Comparison of ENCODE assay signal across 25 cellular contexts in genomic region chr6:149464411-149464810, GRCh38. TPM values are rescaled to one million over a fixed set of nuclear protein-coding genes. Genes with fewer than 3 reads are reported as not detected.
DNase-seq lines count a peak whose midpoint lies in the region; ATAC-seq, FAIRE-seq and TF ChIP-seq lines count a peak whose summit lies in the region.
"Had no signal": no experiment of that assay in that cellular context is flagged by ENCODE, and none has a peak within 500 bp of the region (broad histone marks: within the 10 kb centered on the region; RNA-seq: fewer than 3 reads in every experiment).

No MANE protein-coding gene starts in this region.

- H3K27me3 Mint-ChIP-seq in stimulated activated naive B cell treated with anti-CD40 and anti-IgM and Interleukin-4, amounts not matched to agents 10 μg/mL and 1 μg/mL and 100 μg/mL, for 72 hours = no peaks in the 10 kb centered on the region
- no peaks in the 10 kb centered on the region for H3K27me3 Mint-ChIP-seq in activated naive CD8-positive, alpha-beta T cell treated with anti-CD3 and anti-CD28 coated beads, Interleukin-2, amount 50 U/mL, for 24 hours
- H3K27me3 Mint-ChIP-seq: activated CD4-positive, alpha-beta T cell treated with anti-CD3 and anti-CD28 coated beads, Interleukin-2, amount 10 ng/mL, durations not matched to agents 7 days and 5 days; effector memory CD8-positive, alpha-beta T cell had no signal

- H3K9me3 ChIP-seq in OCI-LY1 (ENCODE audit: low read length) (no peaks in the 10 kb centered on the region), K562 (replicated peaks; ENCODE audit: control insufficient read depth, insufficient read depth, low read depth, low read length) (no peaks in the 10 kb centered on the region), PC-3 (ENCODE audit: low read length) (no peaks in the 10 kb centered on the region)
- H3K9me3 ChIP-seq: mucosa of descending colon, SJCRH30, thyroid gland had no signal

- H3K4me2 ChIP-seq in OCI-LY1 (ENCODE audit: low read length) (no peak overlapping the region), K562 (ENCODE audit: insufficient read depth, low read length) (no peak overlapping the region), PC-3 (ENCODE audit: low read length) (no peak overlapping the region)

- POLR2A ChIA-PET in K562 (lab: Yijun Ruan, JAX) (interaction anchor here (0.9 kb wide), 1 partner anchor 101 kb away, joined by 3 read pairs; the partner anchor contains the start of gene GINM1), PC-3 (lab: Charles Lee; ENCODE audit: unreplicated experiment) (no interaction called here)

- peak; percentile 11 for DNase-seq in stimulated activated CD4-positive, alpha-beta T cell treated with anti-CD3 and anti-CD28 coated beads, Interleukin-4, amount 100 ng/mL, for 24 hours
- no peak for DNase-seq in stimulated activated CD4-positive, alpha-beta T cell treated with anti-CD3 and anti-CD28 coated beads, Interleukin-1b, Interleukin-23, amount 100 ng/mL, for 48 hours
- DNase-seq in K562 (ENCODE audit: extremely low read depth in 1 of 4, low spot score in 3 of 4) (no peak), HUDEP-2 (lab: John Stamatoyannopoulos, UW; ENCODE audit: unreplicated experiment in 76 of 76) (no peak), PC-3 (no peak)
- DNase-seq in stimulated activated naive B cell treated with anti-CD40 and anti-IgM and Interleukin-4, amounts not matched to agents 10 μg/mL and 1 μg/mL and 100 μg/mL, for 72 hours = no peak
- no peak for DNase-seq in activated naive CD8-positive, alpha-beta T cell treated with anti-CD3 and anti-CD28 coated beads, Interleukin-2, amount 50 U/mL, for 24 hours
- DNase-seq: activated CD4-positive, alpha-beta T cell treated with anti-CD3 and anti-CD28 coated beads, Interleukin-2, amount 10 ng/mL, durations not matched to agents 7 days and 5 days; effector memory CD8-positive, alpha-beta T cell; hypothalamus; mucosa of descending colon; NCI-H1048; NCI-H1930; NCI-H345; stimulated activated naive CD4-positive, alpha-beta T cell; T-helper 1 cell had no signal

- CTCF ChIA-PET in K562 (lab: Yijun Ruan, JAX; ENCODE audit: low intra/inter-chr PET ratio) = no interaction called here
- CTCF ChIA-PET in PC-3 (lab: Charles Lee) = no interaction called here

- H2AFZ ChIP-seq in OCI-LY1 (ENCODE audit: low read length) (no peak overlapping the region), K562 (ENCODE audit: low read depth, low read length) (no peak overlapping the region), PC-3 (ENCODE audit: low read length) (no peak overlapping the region)

- no peaks in the 10 kb centered on the region for H3K79me2 ChIP-seq in OCI-LY1 (ENCODE audit: insufficient read depth, low read length)
- H3K79me2 ChIP-seq in K562 (ENCODE audit: control insufficient read depth, insufficient read depth, low read length) = no peaks in the 10 kb centered on the region
- H3K79me2 ChIP-seq in PC-3 (ENCODE audit: low read length) = no peaks in the 10 kb centered on the region

- H3K4me3 ChIP-seq in OCI-LY1 (ENCODE audit: low read depth, low read length, poor library complexity, severe bottlenecking) (no peak overlapping the region), K562 (no peak overlapping the region), PC-3 (ENCODE audit: low read length) (no peak overlapping the region)
- H3K4me3 ChIP-seq: mucosa of descending colon, SJCRH30, thyroid gland had no signal

- H3K9me3 Mint-ChIP-seq in stimulated activated naive B cell treated with anti-CD40 and anti-IgM and Interleukin-4, amounts not matched to agents 10 μg/mL and 1 μg/mL and 100 μg/mL, for 72 hours = no peaks in the 10 kb centered on the region
- no peaks in the 10 kb centered on the region for H3K9me3 Mint-ChIP-seq in activated naive CD8-positive, alpha-beta T cell treated with anti-CD3 and anti-CD28 coated beads, Interleukin-2, amount 50 U/mL, for 24 hours
- H3K9me3 Mint-ChIP-seq: activated CD4-positive, alpha-beta T cell treated with anti-CD3 and anti-CD28 coated beads, Interleukin-2, amount 10 ng/mL, durations not matched to agents 7 days and 5 days; brain; effector memory CD8-positive, alpha-beta T cell; neural crest cell had no signal

- in situ Hi-C loops in K562 (cut with MboI) = no loop called here

- no peak for FAIRE-seq in K562 (lab: Jason Lieb, UNC)
- FAIRE-seq: frontal cortex had no signal

- no peaks in the 10 kb centered on the region for H3K9me2 ChIP-seq in OCI-LY1 (ENCODE audit: low read depth, low read length)
- no peaks in the 10 kb centered on the region for H3K9me2 ChIP-seq in PC-3 (replicated peaks; ENCODE audit: low read length)

- no peak for TF ChIP-seq RAD21 in K562 (CRISPR knock-in tag; conservative IDR thresholded peaks at IDR 0.05 in 1 of 2, IDR thresholded peaks at IDR 0.05 in 1 of 2)

- no peaks in the 10 kb centered on the region for H3K27me3 ChIP-seq in OCI-LY1 (ENCODE audit: insufficient read depth, low read length)
- peaks cover 39 to 79% of the 10 kb centered on the region in 2 experiments for H3K27me3 ChIP-seq in K562 (ENCODE audit: control insufficient read depth in 2 of 2, insufficient read depth in 2 of 2, low read length in 2 of 2)
- H3K27me3 ChIP-seq in PC-3 (ENCODE audit: low read length) = no peaks in the 10 kb centered on the region
- H3K27me3 ChIP-seq: SJCRH30, thyroid gland had no signal

- H3K27ac Mint-ChIP-seq in stimulated activated naive B cell treated with anti-CD40 and anti-IgM and Interleukin-4, amounts not matched to agents 10 μg/mL and 1 μg/mL and 100 μg/mL, for 72 hours = peak overlapping the region; percentile 87
- no peak overlapping the region for H3K27ac Mint-ChIP-seq in activated naive CD8-positive, alpha-beta T cell treated with anti-CD3 and anti-CD28 coated beads, Interleukin-2, amount 50 U/mL, for 24 hours
- H3K27ac Mint-ChIP-seq: activated CD4-positive, alpha-beta T cell treated with anti-CD3 and anti-CD28 coated beads, Interleukin-2, amount 10 ng/mL, durations not matched to agents 7 days and 5 days; brain had no signal

- peaks cover 58 to 87% of the 10 kb centered on the region in 2 donors for H3K4me1 Mint-ChIP-seq in stimulated activated naive B cell treated with anti-CD40 and anti-IgM and Interleukin-4, amounts not matched to agents 10 μg/mL and 1 μg/mL and 100 μg/mL, for 72 hours
- H3K4me1 Mint-ChIP-seq in activated naive CD8-positive, alpha-beta T cell treated with anti-CD3 and anti-CD28 coated beads, Interleukin-2, amount 50 U/mL, for 24 hours = peaks cover 35% of the 10 kb centered on the region
- H3K4me1 Mint-ChIP-seq: brain, neural crest cell had no signal

- TF ChIP-seq CTCF in OCI-LY1 (IDR thresholded peaks at IDR 0.05; ENCODE audit: low read length) (no peak), K562 (IDR thresholded peaks at IDR 0.05 in 2 of 3, conservative IDR thresholded peaks at IDR 0.05 in 1 of 3; ENCODE audit: insufficient read depth in 2 of 3, low read depth in 1 of 3, low read length in 3 of 3) (no peak), PC-3 (conservative IDR thresholded peaks at IDR 0.05; ENCODE audit: low read depth, low read length) (no peak)

- no peaks in the 10 kb centered on the region for H3K9me1 ChIP-seq in K562 (ENCODE audit: control insufficient read depth, insufficient read depth, low read length)

- H3F3A ChIP-seq in OCI-LY1 (ENCODE audit: insufficient read depth, low read length) (no peaks in the 10 kb centered on the region), PC-3 (ENCODE audit: low read length, unreplicated experiment) (no peaks in the 10 kb centered on the region)

- H3K4me3 Mint-ChIP-seq in stimulated activated naive B cell treated with anti-CD40 and anti-IgM and Interleukin-4, amounts not matched to agents 10 μg/mL and 1 μg/mL and 100 μg/mL, for 72 hours = peak overlapping the region; percentile 33 to 64
- H3K4me3 Mint-ChIP-seq in activated naive CD8-positive, alpha-beta T cell treated with anti-CD3 and anti-CD28 coated beads, Interleukin-2, amount 50 U/mL, for 24 hours = no peak overlapping the region
- H3K4me3 Mint-ChIP-seq: activated CD4-positive, alpha-beta T cell treated with anti-CD3 and anti-CD28 coated beads, Interleukin-2, amount 10 ng/mL, durations not matched to agents 7 days and 5 days; brain; neural crest cell had no signal

- no peak for TF ChIP-seq EP300 in K562 (IDR thresholded peaks at IDR 0.05; ENCODE audit: low read length)

- no peak for TF ChIP-seq POLR2A in K562 (conservative IDR thresholded peaks at IDR 0.05)

- ATAC-seq in K562 (no peak), PC-3 (no peak)
- no peak for ATAC-seq in stimulated activated naive B cell treated with anti-CD40 and anti-IgM and Interleukin-4, amounts not matched to agents 10 μg/mL and 1 μg/mL and 100 μg/mL, for 72 hours (replicated peaks)
- no peak for ATAC-seq in activated naive CD8-positive, alpha-beta T cell treated with anti-CD3 and anti-CD28 coated beads, Interleukin-2, amount 50 U/mL, for 24 hours
- ATAC-seq: effector memory CD8-positive, alpha-beta T cell; esophagus mucosa; Panc1 had no signal

- H4K20me1 ChIP-seq in OCI-LY1 (ENCODE audit: insufficient read depth, low read length) (no peaks in the 10 kb centered on the region), K562 (replicated peaks; ENCODE audit: control insufficient read depth, insufficient read depth, low read length) (no peaks in the 10 kb centered on the region), PC-3 (ENCODE audit: low read length) (no peaks in the 10 kb centered on the region)

- no peak overlapping the region for H3K9ac ChIP-seq in OCI-LY1 (ENCODE audit: low read length)
- no peak overlapping the region for H3K9ac ChIP-seq in K562 (ENCODE audit: insufficient read depth in 1 of 2, low read depth in 2 of 2, low read length in 2 of 2)
- no peak overlapping the region for H3K9ac ChIP-seq in PC-3 (ENCODE audit: low read length)

- BruUV-seq in K562 (replicated peaks; lab: Mats Ljungman, UMichigan) (no TSS peak), PC-3 (replicated peaks; lab: Mats Ljungman, UMichigan) (no TSS peak)

- intact Hi-C loops in K562 (cut with micrococcal nuclease) = no loop called here
- intact Hi-C loops in PC-3 (cut with micrococcal nuclease) = no loop called here

- H3K36me3 Mint-ChIP-seq in stimulated activated naive B cell treated with anti-CD40 and anti-IgM and Interleukin-4, amounts not matched to agents 10 μg/mL and 1 μg/mL and 100 μg/mL, for 72 hours = peaks cover 43 to 50% of the 10 kb centered on the region in 2 donors
- H3K36me3 Mint-ChIP-seq in activated naive CD8-positive, alpha-beta T cell treated with anti-CD3 and anti-CD28 coated beads, Interleukin-2, amount 50 U/mL, for 24 hours (ENCODE audit: low read depth) = peaks cover 40% of the 10 kb centered on the region
- H3K36me3 Mint-ChIP-seq: brain had no signal

- H3K36me3 ChIP-seq in OCI-LY1 (ENCODE audit: insufficient read depth, low read length) = peaks cover 39% of the 10 kb centered on the region
- no peaks in the 10 kb centered on the region for H3K36me3 ChIP-seq in K562 (ENCODE audit: control insufficient read depth, insufficient read depth, low read length)
- H3K36me3 ChIP-seq in PC-3 (ENCODE audit: low read depth, low read length) = no peaks in the 10 kb centered on the region
- H3K36me3 ChIP-seq: SJCRH30, thyroid gland had no signal

- H3K4me1 ChIP-seq in OCI-LY1 (ENCODE audit: insufficient read depth, low read length, severe bottlenecking) (peaks cover 47% of the 10 kb centered on the region), K562 (replicated peaks in 1 of 2; ENCODE audit: control insufficient read depth in 2 of 2, insufficient read depth in 2 of 2, low read length in 2 of 2) (no peaks in the 10 kb centered on the region), PC-3 (ENCODE audit: insufficient read depth, low read length) (no peaks in the 10 kb centered on the region)
- H3K4me1 ChIP-seq: SJCRH30 had no signal

- under 1% methylated on average over 8 of the region's 8 CpGs for WGBS in K562 (ENCODE audit: insufficient coverage, low coverage, missing lambda C conversion rate)

- H3K27ac ChIP-seq in OCI-LY1 (ENCODE audit: low read depth, low read length, poor library complexity, severe bottlenecking) (peak overlapping the region; percentile 99), K562 (ENCODE audit: extremely low read depth, low read depth, low read length) (no peak overlapping the region), PC-3 (ENCODE audit: low read length) (no peak overlapping the region)
- H3K27ac ChIP-seq: SJCRH30 had no signal

RNA-seq across cellular contexts. Expression of gene ZC3H12D, which starts 20.4 kb away (rescaled TPM):
- total RNA-seq in K562 (2011; cell fraction: chromatin; rRNA removed; ENCODE audit: low replicate concordance) = 0.32 and 0.51 TPM in 2 replicates
- under 0.01 TPM in 1 of 2 replicates, not detected in the other for total RNA-seq in K562 (2011; cell fraction: nucleolus; rRNA removed)
- 0.15 TPM in 1 of 2 replicates, not detected in the other for total RNA-seq in K562 (2011; cell fraction: nucleoplasm; rRNA removed)
- total RNA-seq in K562 (2014; rRNA removed) (not detected in 2 replicates), K562 (2014; rRNA removed; fragmentation: Illumina TruSeq; extraction: Trizol) (0.04 TPM in 1 of 2 replicates, not detected in the other), K562 (2015; rRNA removed; fragmentation: Illumina TruSeq; extraction: Trizol) (0.04 and 0.19 TPM in 2 replicates), K562 (2021) (0.20 and 0.27 TPM in 2 replicates), PC-3 (2014; rRNA removed) (not detected in 2 replicates)
- polyA plus RNA-seq in K562 (2011; rRNA removed) (0.06 TPM in 1 of 2 replicates, not detected in the other), K562 (2014; fragmentation: Illumina TruSeq; extraction: Trizol) (0.12 and 0.22 TPM in 2 replicates), K562 (2014; fragmentation: Nextera tagmentation; extraction: Ambion mirVana) (not detected), K562 (2014; rRNA removed) (0.04 and 0.05 TPM in 2 replicates)
- 0.04 and 0.25 TPM in 2 replicates for polyA plus RNA-seq in K562 (2011; cell fraction: cytosol; rRNA removed)
- 0.14 and 0.28 TPM in 2 replicates for polyA plus RNA-seq in K562 (2011; cell fraction: nucleus; rRNA removed)
- 0.05 and 0.07 TPM in 2 replicates for polyA plus RNA-seq in K562 (2012)
- 0.03 TPM in 1 of 2 replicates, not detected in the other for polyA minus RNA-seq in K562 (2011; rRNA and poly(A)+ RNA removed)
- polyA minus RNA-seq in K562 (2011; cell fraction: cytosol; rRNA and poly(A)+ RNA removed) = not detected in 2 replicates
- polyA minus RNA-seq in K562 (2011; cell fraction: nucleus; rRNA and poly(A)+ RNA removed) = 0.13 and 0.22 TPM in 2 replicates
- total RNA-seq: HT-29, SJCRH30 had no signal
